ENCODE assay signal across 27 cellular contexts in the genomic region with DNA sequence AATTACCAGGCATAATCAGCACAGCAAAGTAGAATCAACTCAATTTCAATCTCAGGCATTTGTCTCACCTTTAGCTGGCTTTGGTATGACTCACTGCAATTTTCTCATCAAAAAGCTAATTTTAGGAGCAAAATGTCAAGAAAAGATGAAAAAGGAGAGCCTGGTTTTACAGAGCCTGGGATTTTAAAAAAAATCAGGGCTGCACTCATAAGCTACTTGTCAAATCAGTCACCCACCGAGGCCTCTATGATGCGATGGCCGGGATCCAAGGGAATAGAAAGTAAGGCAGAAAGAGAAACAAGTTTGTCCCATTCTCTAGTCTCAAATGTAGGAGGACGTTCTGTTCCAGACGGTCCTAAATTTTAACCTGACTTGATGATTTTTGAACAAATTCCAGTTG.
"Had no signal": no experiment of that assay in that cellular context is flagged by ENCODE, and none has a peak within 500 bp of the region (broad histone marks: within the 10 kb centered on the region; RNA-seq: fewer than 3 reads in every experiment).

No MANE protein-coding gene starts in this region.

- H3K4me1 ChIP-seq: neural progenitor cell, parathyroid adenoma, psoas muscle, testis, uterus had no signal

- H3K4me3 ChIP-seq: heart right ventricle, hepatocyte, left ventricle myocardium inferior, lung, neural progenitor cell, psoas muscle, skin epidermis, stomach, testis, thyroid gland, uterus had no signal

- ATAC-seq: heart right ventricle; naive thymus-derived CD4-positive, alpha-beta T cell; psoas muscle; right cardiac atrium; sciatic nerve; stimulated activated naive B cell treated with anti-CD40 and anti-IgM and Interleukin-4, amounts not matched to agents 10 μg/mL and 1 μg/mL and 100 μg/mL, for 72 hours; stimulated activated naive CD8-positive, alpha-beta T cell treated with anti-CD3 and anti-CD28 coated beads, Interleukin-15, Interleukin-2, amounts not matched to agents 100 U/mL and 50 U/mL, for 24 hours had no signal

- H3K36me3 ChIP-seq: heart right ventricle, left ventricle myocardium inferior, neural progenitor cell, neutrophil, stomach, thyroid gland, uterus had no signal

- H3K27ac ChIP-seq: heart right ventricle, hepatocyte, left ventricle myocardium inferior, neural progenitor cell, neutrophil, parathyroid adenoma, psoas muscle, skin epidermis, stomach, testis, thyroid gland, uterus had no signal

- DNase-seq: heart right ventricle; islet precursor cell; left ventricle myocardium inferior; mesendoderm; naive thymus-derived CD4-positive, alpha-beta T cell; nephron progenitor cell; occipital lobe; psoas muscle; right cardiac atrium; stimulated activated CD4-positive, alpha-beta T cell treated with anti-CD3 and anti-CD28 coated beads, Interleukin-12 subunit alpha, Interleukin-12 subunit beta, amount 100 ng/mL, for 4 hours; stimulated activated CD4-positive, alpha-beta T cell treated with anti-CD3 and anti-CD28 coated beads, Interleukin-15, amount 100 ng/mL, for 24 hours; stimulated activated CD4-positive, alpha-beta T cell treated with anti-CD3 and anti-CD28 coated beads, Interleukin-2, amount 100 ng/mL, for 24 hours; stimulated activated CD4-positive, alpha-beta T cell treated with anti-CD3 and anti-CD28 coated beads, Interleukin-4, amount 100 ng/mL, for 1 hour; stimulated activated naive B cell treated with anti-CD40 and anti-IgM and Interleukin-4, amounts not matched to agents 10 μg/mL and 1 μg/mL and 100 μg/mL, for 72 hours; stimulated activated naive CD8-positive, alpha-beta T cell treated with anti-CD3 and anti-CD28 coated beads, Interleukin-15, Interleukin-2, amounts not matched to agents 100 U/mL and 50 U/mL, for 24 hours; stomach; testis; trophoblast cell; uterus had no signal

- H3K9me3 ChIP-seq: heart right ventricle, left ventricle myocardium inferior, neutrophil, psoas muscle, stomach, testis, thyroid gland, uterus had no signal

- H3K27me3 ChIP-seq: hepatocyte, neural progenitor cell, testis, thyroid gland had no signal
